Comparison of ENCODE assay signal across 25 cellular contexts in the genomic region with DNA sequence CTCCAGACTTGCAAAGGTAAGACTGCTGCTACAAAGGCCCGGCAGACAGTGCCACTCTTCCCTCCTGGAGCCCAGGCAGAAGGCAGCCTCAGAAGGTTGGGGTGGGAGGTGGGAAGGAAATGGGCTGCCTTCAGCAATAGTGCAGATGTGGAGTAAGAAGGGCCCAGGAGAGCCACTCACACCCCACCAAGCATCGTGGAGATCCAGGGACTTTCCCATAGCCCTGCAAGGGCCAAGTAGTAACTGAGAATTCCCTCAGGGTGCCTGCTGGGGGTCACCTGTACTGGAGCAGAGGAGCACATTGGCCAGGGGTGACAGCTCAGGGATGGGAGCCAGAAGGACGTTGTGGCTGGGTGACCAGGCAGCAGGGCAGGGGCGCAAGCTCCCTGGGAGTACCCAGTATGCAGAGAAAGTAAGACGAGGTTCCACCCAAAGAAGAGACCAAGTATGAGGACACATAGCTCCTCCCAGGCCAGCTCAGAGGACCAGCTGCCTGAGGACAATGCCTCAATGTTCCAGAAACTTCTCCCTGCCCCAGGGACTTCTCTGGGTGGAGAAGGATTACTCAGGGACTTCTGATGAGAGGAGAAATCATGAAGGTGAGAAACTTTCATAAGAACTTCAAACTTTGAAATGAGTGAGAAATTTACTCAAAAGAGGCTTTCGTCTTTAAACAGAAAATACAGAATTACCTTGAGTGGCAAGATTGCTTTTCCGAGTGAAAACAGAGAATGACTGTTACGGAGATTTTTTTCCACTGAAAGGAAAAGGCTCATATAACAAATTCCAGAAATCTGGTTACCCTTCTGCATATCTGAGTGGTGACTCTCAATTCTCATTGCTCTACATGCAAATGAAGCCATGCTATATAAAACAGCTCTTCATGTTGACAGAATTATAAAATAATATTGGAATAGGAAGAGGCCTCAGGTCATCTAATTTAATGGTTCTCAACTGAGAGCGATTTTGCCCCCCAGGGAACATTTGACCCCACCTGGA.
A peak's percentile ranks its signal among the peaks of the same experiment; 100 is the strongest.
DNase-seq lines count a peak whose midpoint lies in the region; ATAC-seq and TF ChIP-seq lines count a peak whose summit lies in the region.
"Had no signal": no experiment of that assay in that cellular context is flagged by ENCODE, and none has a peak within 500 bp of the region (broad histone marks: within the 10 kb centered on the region; RNA-seq: fewer than 3 reads in every experiment).

No MANE protein-coding gene starts in this region.

- H3K9me3 ChIP-seq in PC-3 (ENCODE audit: low read length) (no peaks in the 10 kb centered on the region), neuronal stem cell (replicated peaks in 1 of 2; ENCODE audit: control insufficient read depth in 2 of 2, insufficient read depth in 1 of 2, low read depth in 1 of 2, low read length in 2 of 2) (no peaks in the 10 kb centered on the region), stomach (no peaks in the 10 kb centered on the region), neural progenitor cell (ENCODE audit: low read depth) (no peaks in the 10 kb centered on the region)
- H3K9me3 ChIP-seq: body of pancreas, gastroesophageal sphincter, prostate gland had no signal

- H3K27me3 ChIP-seq in PC-3 (ENCODE audit: low read length), result no peaks in the 10 kb centered on the region
- H3K27me3 ChIP-seq in neuronal stem cell (ENCODE audit: control insufficient read depth in 3 of 3, insufficient read depth in 3 of 3, low read depth in 1 of 3, low read length in 3 of 3), result no peaks in the 10 kb centered on the region
- H3K27me3 ChIP-seq in stomach, result no peaks in the 10 kb centered on the region
- no peaks in the 10 kb centered on the region for H3K27me3 ChIP-seq in neural progenitor cell
- H3K27me3 ChIP-seq: body of pancreas, gastroesophageal sphincter had no signal

- TF ChIP-seq CTCF in PC-3 (conservative IDR thresholded peaks at IDR 0.05; ENCODE audit: low read depth, low read length), result no peak
- TF ChIP-seq CTCF in chondrocyte (IDR thresholded peaks at IDR 0.05), result no peak
- no peak for TF ChIP-seq CTCF in RWPE1 (conservative IDR thresholded peaks at IDR 0.05; ENCODE audit: low read depth)
- TF ChIP-seq CTCF in stomach (IDR thresholded peaks at IDR 0.05), result no peak
- TF ChIP-seq CTCF in neural progenitor cell (IDR thresholded peaks at IDR 0.05), result no peak

- H3K9me3 Mint-ChIP-seq in chondrocyte (ENCODE audit: low read depth) (no peaks in the 10 kb centered on the region), neural progenitor cell (no peaks in the 10 kb centered on the region)

- POLR2A ChIA-PET in PC-3 (lab: Charles Lee; ENCODE audit: unreplicated experiment), result no interaction called here
- POLR2A ChIA-PET in RWPE1 (lab: Yijun Ruan, JAX; ENCODE audit: low non-redundant PET), result no interaction called here

- H3K4me3 ChIP-seq in PC-3 (ENCODE audit: low read length), result no peak overlapping the region
- H3K4me3 ChIP-seq in neuronal stem cell (ENCODE audit: low read length in 2 of 2), result no peak overlapping the region
- H3K4me3 ChIP-seq in stomach, result no peak overlapping the region
- H3K4me3 ChIP-seq in neural progenitor cell, result no peak overlapping the region
- H3K4me3 ChIP-seq: body of pancreas, coronary artery, gastroesophageal sphincter, prostate gland had no signal

- no peak for TF ChIP-seq POLR2A in stomach (IDR thresholded peaks at IDR 0.05)

- DNase-seq in EL (peak; percentile 68), PC-3 (peak; percentile 21), chondrocyte (ENCODE audit: low spot score) (no peak), neuronal stem cell (ENCODE audit: low spot score) (no peak), RWPE1 (ENCODE audit: low spot score) (no peak), stomach (no peak), neural progenitor cell (ENCODE audit: low spot score) (no peak)
- DNase-seq: activated CD4-positive, alpha-beta memory T cell treated with anti-CD3 and anti-CD28 coated beads, Interleukin-2, amount 10 ng/mL, durations not matched to agents 7 days and 5 days; activated naive CD4-positive, alpha-beta T cell treated with anti-CD3 and anti-CD28 coated beads for 36 hours; activated T-cell treated with anti-CD3 and anti-CD28 coated beads, Interleukin-2, amount 50 U/mL, for 4 hours; body of pancreas; CD8-positive, alpha-beta memory T cell; DMS53; left cardiac atrium; NCI-H1417 treated with DMSO at 0.1 percent for 48 hours; NCI-H526; SHP77; stimulated activated CD8-positive, alpha-beta memory T cell treated with anti-CD3 and anti-CD28 coated beads, Interleukin-4, amount 100 ng/mL, for 48 hours had no signal

- no peak overlapping the region for H2BK120ac ChIP-seq in neuronal stem cell (ENCODE audit: low read depth, low read length)

- intact Hi-C loops in PC-3 (cut with micrococcal nuclease), result no loop called here
- intact Hi-C loops in stomach (cut with DNase I; ENCODE audit: low total_unique reads), result no loop called here

- no TSS peak for BruUV-seq in PC-3 (replicated peaks; lab: Mats Ljungman, UMichigan)

- H3K4me1 Mint-ChIP-seq in chondrocyte (ENCODE audit: low read depth) (peaks cover 16% of the 10 kb centered on the region), neural progenitor cell (no peaks in the 10 kb centered on the region)
- H3K4me1 Mint-ChIP-seq: activated CD4-positive, alpha-beta memory T cell treated with anti-CD3 and anti-CD28 coated beads, Interleukin-2, amount 10 ng/mL, durations not matched to agents 7 days and 5 days; CD8-positive, alpha-beta memory T cell had no signal

- H3K9ac ChIP-seq in PC-3 (ENCODE audit: low read length), result no peak overlapping the region
- H3K9ac ChIP-seq in neuronal stem cell (ENCODE audit: low read depth, low read length, poor library complexity), result peak overlapping the region; percentile 34
- H3K9ac ChIP-seq in neural progenitor cell, result no peak overlapping the region

- H3K27me3 Mint-ChIP-seq in chondrocyte (ENCODE audit: low read depth) (no peaks in the 10 kb centered on the region), neural progenitor cell (ENCODE audit: insufficient read depth, low read depth) (no peaks in the 10 kb centered on the region)
- H3K27me3 Mint-ChIP-seq: activated CD4-positive, alpha-beta memory T cell treated with anti-CD3 and anti-CD28 coated beads, Interleukin-2, amount 10 ng/mL, durations not matched to agents 7 days and 5 days had no signal

- no peak overlapping the region for H2BK15ac ChIP-seq in neuronal stem cell (ENCODE audit: low read length)

- no peak overlapping the region for H3K4me3 Mint-ChIP-seq in chondrocyte (ENCODE audit: unreplicated experiment)
- no peak overlapping the region for H3K4me3 Mint-ChIP-seq in neural progenitor cell
- H3K4me3 Mint-ChIP-seq: activated CD4-positive, alpha-beta memory T cell treated with anti-CD3 and anti-CD28 coated beads, Interleukin-2, amount 10 ng/mL, durations not matched to agents 7 days and 5 days; activated naive CD4-positive, alpha-beta T cell treated with anti-CD3 and anti-CD28 coated beads for 36 hours; activated T-cell treated with anti-CD3 and anti-CD28 coated beads, Interleukin-2, amount 50 U/mL, for 4 hours; CD8-positive, alpha-beta memory T cell; nephron; T-helper 1 cell treated with Interleukin-12 subunit alpha and Interleukin-12 subunit beta and Interleukin-4 antibody, amounts not matched to agents 30 μg/mL and 1 μg/mL, for 36 hours had no signal

- WGBS in neuronal stem cell (ENCODE audit: extremely low coverage in 2 of 2, insufficient read length in 2 of 2, insufficient replicate concordance in 1 of 2), 2 donors, result no CpG with 5 or more reads among the region's 9 CpGs
- WGBS in stomach, 5 donors, result 71 to 84% (median 78%) methylated on average over 9 of the region's 9 CpGs

- H3K27ac ChIP-seq in PC-3 (ENCODE audit: low read length), result no peak overlapping the region
- no peak overlapping the region for H3K27ac ChIP-seq in neuronal stem cell (replicated peaks; ENCODE audit: low read length)
- H3K27ac ChIP-seq in RWPE1, result no peak overlapping the region
- H3K27ac ChIP-seq in stomach, result no peak overlapping the region
- no peak overlapping the region for H3K27ac ChIP-seq in neural progenitor cell
- H3K27ac ChIP-seq: body of pancreas, coronary artery, gastroesophageal sphincter, prostate gland, VCaP had no signal

- H3K79me2 ChIP-seq in PC-3 (ENCODE audit: low read length) (no peaks in the 10 kb centered on the region), neural progenitor cell (ENCODE audit: low read depth) (no peaks in the 10 kb centered on the region)

- H3K27ac Mint-ChIP-seq in chondrocyte (ENCODE audit: unreplicated experiment) (peak overlapping the region; percentile 75), neural progenitor cell (no peak overlapping the region)
- H3K27ac Mint-ChIP-seq: activated CD4-positive, alpha-beta memory T cell treated with anti-CD3 and anti-CD28 coated beads, Interleukin-2, amount 10 ng/mL, durations not matched to agents 7 days and 5 days; activated naive CD4-positive, alpha-beta T cell treated with anti-CD3 and anti-CD28 coated beads for 36 hours; CD8-positive, alpha-beta memory T cell; nephron; T-helper 1 cell treated with Interleukin-12 subunit alpha and Interleukin-12 subunit beta and Interleukin-4 antibody, amounts not matched to agents 30 μg/mL and 1 μg/mL, for 36 hours had no signal

- H2AFZ ChIP-seq in PC-3 (ENCODE audit: low read length) (no peak overlapping the region), neuronal stem cell (ENCODE audit: low read length) (no peak overlapping the region), neural progenitor cell (replicated peaks) (no peak overlapping the region)

- H3K14ac ChIP-seq in neuronal stem cell (ENCODE audit: low read length), result no peak overlapping the region

- H3F3A ChIP-seq in PC-3 (ENCODE audit: low read length, unreplicated experiment), result no peaks in the 10 kb centered on the region
- H3F3A ChIP-seq in neural progenitor cell (ENCODE audit: low read depth), result no peaks in the 10 kb centered on the region

- H3K23ac ChIP-seq in neuronal stem cell (ENCODE audit: low read depth, low read length, poor library complexity), result no peak overlapping the region

- no peaks in the 10 kb centered on the region for H3K9me2 ChIP-seq in PC-3 (replicated peaks; ENCODE audit: low read length)

- CTCF ChIA-PET in PC-3 (lab: Charles Lee), result no interaction called here
- CTCF ChIA-PET in RWPE1 (lab: Yijun Ruan, JAX), result no interaction called here

- H3K79me1 ChIP-seq in neuronal stem cell (ENCODE audit: low read depth, low read length), result no peaks in the 10 kb centered on the region

- H3K4me1 ChIP-seq in PC-3 (ENCODE audit: insufficient read depth, low read length) (0 out of 2 replicates have a peak, but pooled peaks cover 3% of the 10 kb centered on the region), neuronal stem cell (ENCODE audit: control insufficient read depth in 2 of 2, insufficient read depth in 1 of 2, low read depth in 1 of 2, low read length in 2 of 2) (no peaks in the 10 kb centered on the region), stomach (no peaks in the 10 kb centered on the region), neural progenitor cell (no peaks in the 10 kb centered on the region)
- H3K4me1 ChIP-seq: body of pancreas, gastroesophageal sphincter, prostate gland had no signal

- no peaks in the 10 kb centered on the region for H3K36me3 ChIP-seq in PC-3 (ENCODE audit: low read depth, low read length)
- H3K36me3 ChIP-seq in neuronal stem cell (replicated peaks in 1 of 2; ENCODE audit: control insufficient read depth in 2 of 2, insufficient read depth in 2 of 2, low read length in 2 of 2), result no peaks in the 10 kb centered on the region
- H3K36me3 ChIP-seq in stomach, result no peaks in the 10 kb centered on the region
- no peaks in the 10 kb centered on the region for H3K36me3 ChIP-seq in neural progenitor cell
- H3K36me3 ChIP-seq: gastroesophageal sphincter, prostate gland had no signal

- no peak overlapping the region for H4K8ac ChIP-seq in neuronal stem cell (ENCODE audit: low read depth, low read length)

- ATAC-seq in PC-3 (no peak), GM18502 (IDR thresholded peaks at IDR 0.05; ENCODE audit: poor library complexity, unreplicated experiment) (no peak)
- ATAC-seq: activated T-cell treated with anti-CD3 and anti-CD28 coated beads, Interleukin-2, amount 50 U/mL, for 4 hours; body of pancreas; gastroesophageal sphincter had no signal

- H3K36me3 Mint-ChIP-seq in chondrocyte (ENCODE audit: low read depth) (no peaks in the 10 kb centered on the region), neural progenitor cell (no peaks in the 10 kb centered on the region)
- H3K36me3 Mint-ChIP-seq: CD8-positive, alpha-beta memory T cell had no signal

- H3K18ac ChIP-seq in neuronal stem cell (ENCODE audit: low read length), result peak overlapping the region; percentile 58

- no peak overlapping the region for H3K4ac ChIP-seq in neuronal stem cell (ENCODE audit: low read length)

- H3K4me2 ChIP-seq in PC-3 (ENCODE audit: low read length), result no peak overlapping the region
- no peak overlapping the region for H3K4me2 ChIP-seq in neuronal stem cell (ENCODE audit: insufficient read depth, low read length, poor library complexity, severe bottlenecking)
- no peak overlapping the region for H3K4me2 ChIP-seq in neural progenitor cell

- no peak overlapping the region for H2AK5ac ChIP-seq in neuronal stem cell (ENCODE audit: low read depth, low read length)

- H4K91ac ChIP-seq in neuronal stem cell (ENCODE audit: low read depth, low read length, poor library complexity), result no peak overlapping the region

- no peak overlapping the region for H2BK12ac ChIP-seq in neuronal stem cell (ENCODE audit: low read length)

- TF ChIP-seq EP300 in stomach (IDR thresholded peaks at IDR 0.05), result no peak

- no peak overlapping the region for H2BK5ac ChIP-seq in neuronal stem cell (ENCODE audit: low read length)

- no peaks in the 10 kb centered on the region for H4K20me1 ChIP-seq in PC-3 (ENCODE audit: low read length)
- H4K20me1 ChIP-seq in neural progenitor cell (ENCODE audit: low read depth), result no peaks in the 10 kb centered on the region

Comparison
In these comparisons a context has a peak if more than half of its experiments do, and no peak if none do; other contexts are left out.
1. DNase-seq: peak in EL (single experiment) and PC-3 (single experiment); none in chondrocyte (single experiment), neuronal stem cell (single experiment), RWPE1 (single experiment), stomach (single experiment) and neural progenitor cell (single experiment).